In the genomic region with DNA sequence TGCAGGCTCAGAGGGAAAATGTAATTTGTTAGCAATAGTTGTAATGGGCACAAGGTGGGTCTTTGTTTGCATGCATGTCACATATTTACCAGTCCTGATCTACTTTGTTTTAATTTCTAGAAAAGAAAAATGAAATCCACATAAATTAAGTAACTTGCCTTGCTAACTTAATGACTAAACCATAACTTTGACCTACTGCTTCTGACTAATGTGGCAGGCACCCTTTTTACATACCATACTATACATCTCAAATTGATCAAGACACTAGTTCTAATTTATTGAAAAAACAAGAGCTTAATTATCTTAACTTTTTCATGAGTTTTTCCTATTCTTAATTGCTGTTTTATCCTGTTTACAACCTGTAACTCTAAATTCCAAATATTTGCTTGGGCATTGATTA, we compare ENCODE assay signal across 1 cellular context.
TF ChIP-seq lines count a peak whose summit lies in the region.

No MANE protein-coding gene starts in this region.

TF ChIP-seq in K562, 482 proteins besides CTCF, POLR2A, EP300 and RAD21:
- TF ChIP-seq, protein P1, sequence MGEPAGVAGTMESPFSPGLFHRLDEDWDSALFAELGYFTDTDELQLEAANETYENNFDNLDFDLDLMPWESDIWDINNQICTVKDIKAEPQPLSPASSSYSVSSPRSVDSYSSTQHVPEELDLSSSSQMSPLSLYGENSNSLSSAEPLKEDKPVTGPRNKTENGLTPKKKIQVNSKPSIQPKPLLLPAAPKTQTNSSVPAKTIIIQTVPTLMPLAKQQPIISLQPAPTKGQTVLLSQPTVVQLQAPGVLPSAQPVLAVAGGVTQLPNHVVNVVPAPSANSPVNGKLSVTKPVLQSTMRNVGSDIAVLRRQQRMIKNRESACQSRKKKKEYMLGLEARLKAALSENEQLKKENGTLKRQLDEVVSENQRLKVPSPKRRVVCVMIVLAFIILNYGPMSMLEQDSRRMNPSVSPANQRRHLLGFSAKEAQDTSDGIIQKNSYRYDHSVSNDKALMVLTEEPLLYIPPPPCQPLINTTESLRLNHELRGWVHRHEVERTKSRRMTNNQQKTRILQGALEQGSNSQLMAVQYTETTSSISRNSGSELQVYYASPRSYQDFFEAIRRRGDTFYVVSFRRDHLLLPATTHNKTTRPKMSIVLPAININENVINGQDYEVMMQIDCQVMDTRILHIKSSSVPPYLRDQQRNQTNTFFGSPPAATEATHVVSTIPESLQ (CRISPR knock-in tag; IDR thresholded peaks at IDR 0.05), result no peak
- TF ChIP-seq, protein P2, sequence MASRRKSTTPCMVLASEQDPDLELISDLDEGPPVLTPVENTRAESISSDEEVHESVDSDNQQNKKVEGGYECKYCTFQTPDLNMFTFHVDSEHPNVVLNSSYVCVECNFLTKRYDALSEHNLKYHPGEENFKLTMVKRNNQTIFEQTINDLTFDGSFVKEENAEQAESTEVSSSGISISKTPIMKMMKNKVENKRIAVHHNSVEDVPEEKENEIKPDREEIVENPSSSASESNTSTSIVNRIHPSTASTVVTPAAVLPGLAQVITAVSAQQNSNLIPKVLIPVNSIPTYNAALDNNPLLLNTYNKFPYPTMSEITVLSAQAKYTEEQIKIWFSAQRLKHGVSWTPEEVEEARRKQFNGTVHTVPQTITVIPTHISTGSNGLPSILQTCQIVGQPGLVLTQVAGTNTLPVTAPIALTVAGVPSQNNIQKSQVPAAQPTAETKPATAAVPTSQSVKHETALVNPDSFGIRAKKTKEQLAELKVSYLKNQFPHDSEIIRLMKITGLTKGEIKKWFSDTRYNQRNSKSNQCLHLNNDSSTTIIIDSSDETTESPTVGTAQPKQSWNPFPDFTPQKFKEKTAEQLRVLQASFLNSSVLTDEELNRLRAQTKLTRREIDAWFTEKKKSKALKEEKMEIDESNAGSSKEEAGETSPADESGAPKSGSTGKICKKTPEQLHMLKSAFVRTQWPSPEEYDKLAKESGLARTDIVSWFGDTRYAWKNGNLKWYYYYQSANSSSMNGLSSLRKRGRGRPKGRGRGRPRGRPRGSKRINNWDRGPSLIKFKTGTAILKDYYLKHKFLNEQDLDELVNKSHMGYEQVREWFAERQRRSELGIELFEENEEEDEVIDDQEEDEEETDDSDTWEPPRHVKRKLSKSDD (conservative IDR thresholded peaks at IDR 0.05; ENCODE audit: low read length), result no peak
- TF ChIP-seq ZBTB17 (CRISPR knock-in tag; IDR thresholded peaks at IDR 0.05) (no peak), DNMT1 (IDR thresholded peaks at IDR 0.05) (no peak), NEUROD1 (IDR thresholded peaks at IDR 0.05; ENCODE audit: borderline replicate concordance, low read depth, low read length, partially characterized antibody) (no peak), TAF1 (IDR thresholded peaks at IDR 0.05; ENCODE audit: control insufficient read depth, extremely low read depth, insufficient read depth, low read length, severe bottlenecking) (no peak), TBL1XR1 (IDR thresholded peaks at IDR 0.05; ENCODE audit: low read length in 2 of 2) (no peak), ZNF146 (CRISPR knock-in tag; IDR thresholded peaks at IDR 0.05; ENCODE audit: unreplicated experiment) (no peak), ZNF3 (CRISPR knock-in tag; IDR thresholded peaks at IDR 0.05) (no peak), ZZZ3 (IDR thresholded peaks at IDR 0.05) (no peak)
